1 cellular context compared by ENCODE assay signal in the genomic region with DNA sequence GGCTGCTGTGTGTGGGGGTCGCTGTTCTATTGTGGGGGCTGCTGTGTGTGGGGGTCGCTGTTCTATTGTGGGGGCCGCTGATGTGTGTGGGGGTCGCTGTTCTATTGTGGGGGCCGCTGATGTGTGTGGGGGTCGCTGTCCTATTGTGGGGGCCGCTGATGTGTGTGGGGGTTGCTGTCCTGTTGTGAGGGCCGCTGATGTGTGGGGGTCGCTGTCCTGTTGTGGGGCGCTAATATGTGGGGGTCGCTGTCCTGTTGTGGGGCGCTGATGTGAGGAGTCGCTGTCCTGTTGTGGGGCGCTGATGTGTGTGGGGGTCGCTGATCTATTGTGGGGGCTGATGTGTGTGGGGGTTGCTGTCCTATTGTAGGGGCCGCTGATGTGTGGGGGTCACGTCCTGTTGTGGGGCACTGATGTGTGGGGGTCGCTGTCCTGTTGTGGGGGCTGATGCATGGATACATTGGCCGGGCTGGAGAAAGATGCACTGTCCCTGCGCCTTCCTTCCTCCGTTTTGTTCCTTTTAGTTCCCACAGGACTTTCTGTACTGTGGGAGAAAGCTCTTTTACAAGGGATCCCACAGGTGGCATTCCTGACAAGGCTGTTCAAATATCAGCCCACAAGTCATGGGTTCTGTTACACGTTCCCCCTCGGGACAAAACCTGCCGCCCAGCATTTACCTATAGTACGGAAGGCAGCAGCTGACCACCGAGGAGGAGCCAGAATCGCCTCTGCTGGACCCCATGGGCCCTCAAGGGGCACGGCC.
TF ChIP-seq lines count a peak whose summit lies in the region.

No MANE protein-coding gene starts in this region.

TF ChIP-seq in GM23338, 12 proteins besides CTCF, POLR2A, EP300 and RAD21 (continued from another document):
- TF ChIP-seq EZH2phosphoT487 (IDR thresholded peaks at IDR 0.05; ENCODE audit: unreplicated experiment) = no peak
- no peak for TF ChIP-seq JUNB (IDR thresholded peaks at IDR 0.05; ENCODE audit: unreplicated experiment)
- TF ChIP-seq POLR2AphosphoS5 (IDR thresholded peaks at IDR 0.05; ENCODE audit: low read depth) = no peak
- no peak for TF ChIP-seq EZH2 (IDR thresholded peaks at IDR 0.05; ENCODE audit: low read depth, unreplicated experiment)
TF ChIP-seq in GM23338: peak in this region for 0.
